ENCODE assay signal across 8 cellular contexts in the genomic region with DNA sequence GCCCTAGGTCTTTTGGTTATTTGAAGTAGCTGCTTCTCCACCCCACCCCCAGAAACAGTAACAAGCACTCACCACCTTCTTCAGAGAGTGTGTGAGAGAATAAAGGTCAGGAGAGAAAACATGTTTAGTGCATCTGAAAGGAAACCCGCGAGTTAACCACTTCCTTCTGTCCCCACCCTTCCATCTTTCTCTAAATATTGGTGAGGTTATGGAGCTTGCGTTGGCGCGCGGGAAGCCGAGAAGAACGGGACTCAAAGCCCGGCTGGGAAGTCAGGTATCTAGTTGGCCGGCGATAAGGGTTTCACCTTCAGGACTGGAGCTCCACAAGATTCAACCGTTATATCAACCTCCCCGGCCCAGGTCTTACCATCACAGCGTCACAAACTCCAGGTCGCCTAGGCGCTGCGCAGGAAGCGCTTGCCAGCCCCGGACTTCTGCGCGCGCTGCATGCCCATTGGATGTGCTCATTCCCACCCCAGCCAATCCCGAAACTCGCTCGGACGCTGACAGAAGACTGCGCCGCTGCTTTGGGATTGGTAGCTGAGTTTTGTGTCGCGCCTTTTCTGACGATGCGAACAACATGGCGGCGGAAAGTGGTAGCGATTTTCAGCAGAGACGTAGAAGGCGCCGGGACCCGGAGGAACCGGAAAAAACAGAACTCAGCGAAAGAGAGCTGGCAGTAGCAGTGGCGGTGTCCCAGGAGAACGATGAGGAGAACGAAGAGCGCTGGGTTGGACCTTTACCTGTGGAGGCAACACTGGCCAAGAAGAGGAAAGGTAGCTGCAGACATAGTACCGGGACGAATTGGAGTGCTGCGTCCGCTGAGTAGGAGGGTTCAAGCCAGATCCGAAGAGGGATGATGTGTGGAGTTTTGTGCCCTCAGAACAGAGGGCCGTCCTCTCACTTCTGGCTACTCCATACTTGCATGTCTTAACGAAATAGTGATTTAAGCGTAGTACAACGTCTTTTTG. TPM values are rescaled to one million over a fixed set of nuclear protein-coding genes. Genes with fewer than 3 reads are reported as not detected.
A peak's percentile ranks its signal among the peaks of the same experiment; 100 is the strongest.
DNase-seq lines count a peak whose midpoint lies in the region; ATAC-seq and TF ChIP-seq lines count a peak whose summit lies in the region.

A gene with protein sequence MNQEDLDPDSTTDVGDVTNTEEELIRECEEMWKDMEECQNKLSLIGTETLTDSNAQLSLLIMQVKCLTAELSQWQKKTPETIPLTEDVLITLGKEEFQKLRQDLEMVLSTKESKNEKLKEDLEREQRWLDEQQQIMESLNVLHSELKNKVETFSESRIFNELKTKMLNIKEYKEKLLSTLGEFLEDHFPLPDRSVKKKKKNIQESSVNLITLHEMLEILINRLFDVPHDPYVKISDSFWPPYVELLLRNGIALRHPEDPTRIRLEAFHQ (minus strand): TSS at position 438 of the 971 bp plus-strand sequence. CDS start 8,261 bp downstream, outside the sequence.
A gene (plus strand): TSS at position 566 of the 971 bp plus-strand sequence. CDS start 15 bp downstream, at position 581.

- H3K27ac ChIP-seq in right atrium auricular region = peak within 1 kb of the TSS; percentile 77 to 88
- H3K27ac ChIP-seq in psoas muscle = peak within 1 kb of the TSS; percentile 85
- peak within 1 kb of the TSS; percentile 84 to 90 for H3K27ac ChIP-seq in uterus

- H3K4me3 ChIP-seq in right atrium auricular region (peak within 1 kb of the TSS; percentile 85 to 88), psoas muscle (peak within 1 kb of the TSS; percentile 85), uterus (peak within 1 kb of the TSS; percentile 82 to 88)

- intact Hi-C loops in psoas muscle (cut with DNase I) = no loop called here
- intact Hi-C loops in uterus (cut with DNase I; ENCODE audit: low total_unique reads) = no loop called here

- ATAC-seq in GM18498 (IDR thresholded peaks at IDR 0.05; ENCODE audit: unreplicated experiment) (peak; percentile 99), HG02938 (IDR thresholded peaks at IDR 0.05; ENCODE audit: unreplicated experiment) (peak; percentile 98), psoas muscle (peak; percentile 99 to 100 (median 100))

- 0 to 1% (median 0%) methylated on average over 54 of the region's 54 CpGs for WGBS in psoas muscle, 3 donors

- TF ChIP-seq CTCF in right atrium auricular region (IDR thresholded peaks at IDR 0.05) (no peak), psoas muscle (IDR thresholded peaks at IDR 0.05) (no peak), uterus (IDR thresholded peaks at IDR 0.05) (peak in 1 of 4 experiments; percentile 25)

- H3K4me1 ChIP-seq in right atrium auricular region (peaks cover 0 to 23% of the 10 kb centered on the region in 2 donors), psoas muscle (peaks cover 22% of the 10 kb centered on the region), uterus (peaks cover 0 to 9% of the 10 kb centered on the region in 2 donors)

- DNase-seq in NCI-H187 (lab: John Stamatoyannopoulos, UW) (peak; percentile 95 to 96), T-helper 2 cell (peak; percentile 85 to 99 (median 91)), anterior cingulate cortex (lab: John Stamatoyannopoulos, UW) (peak; percentile 64 to 95 (median 90)), right atrium auricular region (ENCODE audit: low spot score) (peak; percentile 97), psoas muscle (peak; percentile 94 to 96), uterus (peak; percentile 90 to 91)

- H3K9me3 ChIP-seq in right atrium auricular region (no peaks in the 10 kb centered on the region), psoas muscle (no peaks in the 10 kb centered on the region), uterus (no peaks in the 10 kb centered on the region)

- no peaks in the 10 kb centered on the region for H3K36me3 ChIP-seq in right atrium auricular region
- H3K36me3 ChIP-seq in psoas muscle (ENCODE audit: insufficient read depth in 1 of 2, low read depth in 1 of 2) = peaks cover 0 to 7% of the 10 kb centered on the region in 2 donors
- H3K36me3 ChIP-seq in uterus = no peaks in the 10 kb centered on the region

- peak; percentile 36 to 44 for TF ChIP-seq POLR2A in uterus (IDR thresholded peaks at IDR 0.05)

- H3K27me3 ChIP-seq in right atrium auricular region = no peaks in the 10 kb centered on the region
- H3K27me3 ChIP-seq in psoas muscle (ENCODE audit: insufficient read depth in 3 of 3, low read length in 2 of 3) = no peaks in the 10 kb centered on the region
- H3K27me3 ChIP-seq in uterus = no peaks in the 10 kb centered on the region

RNA-seq across cellular contexts. Expression of the first gene that starts in this region (rescaled TPM):
- not detected for total RNA-seq in right atrium auricular region
- total RNA-seq in psoas muscle = under 1 TPM in 2 of 4 donors, not detected in 2; 0.40 to 0.57 TPM
- polyA plus RNA-seq in psoas muscle = under 1 TPM; 0.10 to 0.48 (median 0.40) TPM
- total RNA-seq in uterus = 10 to 100 TPM in 1 of 4 donors, 1 to 10 TPM in 1, under 1 TPM in 1, not detected in 1; 0.77 to 34.6 (median 1.3) TPM

RNA-seq across cellular contexts. Expression of the second gene that starts in this region (rescaled TPM):
- total RNA-seq in right atrium auricular region = 10 to 100 TPM; 15.1 to 18.7 TPM
- total RNA-seq in psoas muscle = 10 to 100 TPM; 11.0 to 19.4 (median 13.5) TPM
- 10 to 100 TPM; 11.4 to 17.1 (median 14.3) TPM for polyA plus RNA-seq in psoas muscle
- total RNA-seq in uterus = 100 to 1,000 TPM in 1 of 4 donors, 10 to 100 TPM in 3; 17.9 to 104 (median 68.8) TPM

Comparison
In these comparisons a context has a peak if more than half of its experiments do, and no peak if none do; other contexts are left out.
1. Peak in every context shown above with its lines: DNase-seq, ATAC-seq, H3K4me3 ChIP-seq and H3K27ac ChIP-seq.